Comparison of ENCODE assay signal across 16 cellular contexts in genomic region chr7:86760236-86760635, GRCh38.
A peak's percentile ranks its signal among the peaks of the same experiment; 100 is the strongest.
DNase-seq lines count a peak whose midpoint lies in the region; ATAC-seq and TF ChIP-seq lines count a peak whose summit lies in the region.
"Had no signal": no experiment of that assay in that cellular context is flagged by ENCODE, and none has a peak within 500 bp of the region (broad histone marks: within the 10 kb centered on the region; RNA-seq: fewer than 3 reads in every experiment).

No MANE protein-coding gene starts in this region.

- intact Hi-C loops in A673 (cut with micrococcal nuclease; ENCODE audit: unreplicated experiment) = loop anchor here (5.0 kb wide), 1 partner anchor 52 kb away; no protein-coding TSS in a partner anchor

- no peak for ATAC-seq in GM18909 (IDR thresholded peaks at IDR 0.05; ENCODE audit: poor library complexity, unreplicated experiment)
- no peak for ATAC-seq in HG02642 (IDR thresholded peaks at IDR 0.05; ENCODE audit: poor library complexity, unreplicated experiment)
- ATAC-seq: Panc1 had no signal

- no peak overlapping the region for H3K4me3 ChIP-seq in A673 (ENCODE audit: low read depth, low read length, poor library complexity, severe bottlenecking)
- H3K4me3 ChIP-seq: BLaER1 had no signal

- peak overlapping the region; percentile 64 for H3K27ac ChIP-seq in temporal lobe (ENCODE audit: low read depth, low read length)
- H3K27ac ChIP-seq in A673 (ENCODE audit: low read depth, low read length, poor library complexity, severe bottlenecking) = no peak overlapping the region
- H3K27ac ChIP-seq: BLaER1, HL-60 had no signal

- DNase-seq in OCI-M1 (lab: John Stamatoyannopoulos, UW) (peak; percentile 57), dermis microvascular lymphatic vessel endothelial cell (ENCODE audit: low read depth in 2 of 2) (peak; percentile 20 to 21), medulla oblongata (ENCODE audit: extremely low spot score) (peak; percentile 17), A673 (ENCODE audit: low spot score) (no peak)
- DNase-seq: HCEC 1CT, KBM-7, NCI-H2107, NCI-H345, NCI-H526 treated with DMSO at 0.1 percent for 48 hours, Right ventricle myocardium superior had no signal

- H3K4me1 ChIP-seq in A673 (ENCODE audit: insufficient read depth, low read length, poor library complexity, severe bottlenecking) = no peaks in the 10 kb centered on the region
- H3K4me1 ChIP-seq: BLaER1 had no signal

- H3K9me3 ChIP-seq in A673 (ENCODE audit: low read depth, low read length, poor library complexity, severe bottlenecking) = no peaks in the 10 kb centered on the region
- H3K9me3 ChIP-seq: BLaER1 had no signal

- BruUV-seq in A673 (replicated peaks; lab: Mats Ljungman, UMichigan) = no TSS peak

- CTCF ChIA-PET in A673 (lab: Charles Lee) = no interaction called here

- no peak for TF ChIP-seq CTCF in A673 (conservative IDR thresholded peaks at IDR 0.05; ENCODE audit: low read depth, low read length)

- H3K36me3 ChIP-seq in A673 (ENCODE audit: insufficient read depth, low read length, poor library complexity, severe bottlenecking) = no peaks in the 10 kb centered on the region
- H3K36me3 ChIP-seq: BLaER1 had no signal

- peaks cover 26% of the 10 kb centered on the region for H3K27me3 ChIP-seq in A673 (replicated peaks; ENCODE audit: insufficient read depth, low read depth, low read length, poor library complexity)
- H3K27me3 ChIP-seq: BLaER1 had no signal

- POLR2A ChIA-PET in A673 (lab: Charles Lee; ENCODE audit: low non-redundant PET) = no interaction called here
